8 cellular contexts compared by ENCODE assay signal in genomic region chr4:95548738-95549245, GRCh38. TPM values are rescaled to one million over a fixed set of nuclear protein-coding genes. Genes with fewer than 3 reads are reported as not detected.
DNase-seq lines count a peak whose midpoint lies in the region; ATAC-seq and TF ChIP-seq lines count a peak whose summit lies in the region.

Gene UNC5C, minus strand, starts transcription at chr4:95548973.

- no peaks in the 10 kb centered on the region; the same call in 1 of the 2 replicates for H3K9me3 ChIP-seq in AG04450 (ENCODE audit: control insufficient read depth, insufficient read depth, low read length)
- no peaks in the 10 kb centered on the region for H3K9me3 ChIP-seq in neuronal stem cell (replicated peaks in 1 of 2; ENCODE audit: control insufficient read depth in 2 of 2, insufficient read depth in 1 of 2, low read depth in 1 of 2, low read length in 2 of 2)

- CTCF ChIA-PET in AG04450 (lab: Charles Lee) (interaction anchor here (1.8 kb wide), 1 partner anchor 39 kb away, joined by 5 read pairs; no protein-coding TSS in a partner anchor), HEK293T (lab: Yijun Ruan, JAX) (interaction anchor here (0.9 kb wide), 1 partner anchor 12 kb away, joined by 3 read pairs; no protein-coding TSS in a partner anchor)

- no peak within 1 kb of the TSS for H3K4ac ChIP-seq in neuronal stem cell (ENCODE audit: low read length)

- DNase-seq in AG04450 (ENCODE audit: low read depth, low spot score) (no peak), HEK293T (ENCODE audit: extremely low spot score) (peak; percentile 65), Right ventricle myocardium superior (peak; percentile 85), neuronal stem cell (ENCODE audit: low spot score) (peak; percentile 63)

- H3K4me2 ChIP-seq in neuronal stem cell (ENCODE audit: insufficient read depth, low read length, poor library complexity, severe bottlenecking): peak within 1 kb of the TSS; percentile 93

- intact Hi-C loops in Right ventricle myocardium superior (cut with DNase I): no loop called here

- POLR2A ChIA-PET in AG04450 (lab: Yijun Ruan, JAX): no interaction called here
- POLR2A ChIA-PET in HEK293T (lab: Yijun Ruan, JAX): interaction anchor here (1.0 to 2.5 kb wide), 6 partner anchors 9 to 371 kb away, joined by 3 to 15 read pairs (median 4); no protein-coding TSS in a partner anchor

- H2BK12ac ChIP-seq in neuronal stem cell (ENCODE audit: low read length): no peak within 1 kb of the TSS

- no peak within 1 kb of the TSS for H3K27ac Mint-ChIP-seq in activated T-helper 17 cell treated with anti-CD3 and anti-CD28 coated beads, Interleukin-2, amount 50 U/mL, for 72 hours

- H3K4me1 ChIP-seq in neuronal stem cell (ENCODE audit: control insufficient read depth in 2 of 2, insufficient read depth in 1 of 2, low read depth in 1 of 2, low read length in 2 of 2): peaks cover 3 to 15% of the 10 kb centered on the region in 2 donors

- H3K79me1 ChIP-seq in neuronal stem cell (ENCODE audit: low read depth, low read length): no peaks in the 10 kb centered on the region

- H3K27ac ChIP-seq in AG04450 (ENCODE audit: low read depth, low read length): no peak within 1 kb of the TSS
- H3K27ac ChIP-seq in neuronal stem cell (replicated peaks; ENCODE audit: low read length): no peak within 1 kb of the TSS

- peak within 1 kb of the TSS; percentile 40 for H2BK15ac ChIP-seq in neuronal stem cell (ENCODE audit: low read length)

- H3K36me3 ChIP-seq in neuronal stem cell (replicated peaks in 1 of 2; ENCODE audit: control insufficient read depth in 2 of 2, insufficient read depth in 2 of 2, low read length in 2 of 2): no peaks in the 10 kb centered on the region

- no peaks in the 10 kb centered on the region for H3K9me3 Mint-ChIP-seq in activated T-helper 17 cell treated with anti-CD3 and anti-CD28 coated beads, Interleukin-2, amount 50 U/mL, for 72 hours

- H2BK5ac ChIP-seq in neuronal stem cell (ENCODE audit: low read length): no peak within 1 kb of the TSS

- peak within 1 kb of the TSS; percentile 87 for H3K9ac ChIP-seq in neuronal stem cell (ENCODE audit: low read depth, low read length, poor library complexity)

- WGBS in neuronal stem cell (ENCODE audit: extremely low coverage in 2 of 2, insufficient read length in 2 of 2, insufficient replicate concordance in 1 of 2), 2 donors: no CpG with 5 or more reads among the region's 37 CpGs

- ATAC-seq in activated T-helper 17 cell treated with anti-CD3 and anti-CD28 coated beads, Interleukin-2, amount 50 U/mL, for 72 hours (replicated peaks): peak; percentile 2
- ATAC-seq in Right ventricle myocardium superior (ENCODE audit: poor library complexity) (peak; percentile 81), GM19455 (IDR thresholded peaks at IDR 0.05; ENCODE audit: unreplicated experiment) (no peak), HG03442 (IDR thresholded peaks at IDR 0.05; ENCODE audit: unreplicated experiment) (no peak), HG03025 (IDR thresholded peaks at IDR 0.05; ENCODE audit: low FRiP score, unreplicated experiment) (no peak)

- H2AFZ ChIP-seq in neuronal stem cell (ENCODE audit: low read length): peak within 1 kb of the TSS; percentile 96

- H3K36me3 Mint-ChIP-seq in activated T-helper 17 cell treated with anti-CD3 and anti-CD28 coated beads, Interleukin-2, amount 50 U/mL, for 72 hours (ENCODE audit: low read depth): no peaks in the 10 kb centered on the region

- H3K27me3 Mint-ChIP-seq in activated T-helper 17 cell treated with anti-CD3 and anti-CD28 coated beads, Interleukin-2, amount 50 U/mL, for 72 hours: peaks cover 53% of the 10 kb centered on the region

- no peak within 1 kb of the TSS for H2BK120ac ChIP-seq in neuronal stem cell (ENCODE audit: low read depth, low read length)

- H2AK5ac ChIP-seq in neuronal stem cell (ENCODE audit: low read depth, low read length): no peak within 1 kb of the TSS

- no peak for TF ChIP-seq CTCF in AG04450 (IDR thresholded peaks at IDR 0.05; ENCODE audit: low read depth, low read length)

- peak within 1 kb of the TSS; percentile 57 for H3K4me3 Mint-ChIP-seq in activated T-helper 17 cell treated with anti-CD3 and anti-CD28 coated beads, Interleukin-2, amount 50 U/mL, for 72 hours

- peak within 1 kb of the TSS; percentile 96 for H3K18ac ChIP-seq in neuronal stem cell (ENCODE audit: low read length)

- peaks cover 42% of the 10 kb centered on the region for H3K27me3 ChIP-seq in AG04450 (ENCODE audit: control insufficient read depth, insufficient read depth, low read length)
- H3K27me3 ChIP-seq in neuronal stem cell (ENCODE audit: control insufficient read depth in 3 of 3, insufficient read depth in 3 of 3, low read depth in 1 of 3, low read length in 3 of 3): peaks cover 0 to 17% (median 0%) of the 10 kb centered on the region in 3 experiments

- H3K4me1 Mint-ChIP-seq in activated T-helper 17 cell treated with anti-CD3 and anti-CD28 coated beads, Interleukin-2, amount 50 U/mL, for 72 hours: no peaks in the 10 kb centered on the region

- peak within 1 kb of the TSS; percentile 63 for H3K4me3 ChIP-seq in AG04450 (ENCODE audit: low read depth, low read length)
- H3K4me3 ChIP-seq in neuronal stem cell (ENCODE audit: low read length in 2 of 2): peak within 1 kb of the TSS; percentile 74 to 90

- no peak within 1 kb of the TSS for H3K14ac ChIP-seq in neuronal stem cell (ENCODE audit: low read length)

- peak within 1 kb of the TSS; percentile 31 for H3K23ac ChIP-seq in neuronal stem cell (ENCODE audit: low read depth, low read length, poor library complexity)

- H4K91ac ChIP-seq in neuronal stem cell (ENCODE audit: low read depth, low read length, poor library complexity): no peak within 1 kb of the TSS

- H4K8ac ChIP-seq in neuronal stem cell (ENCODE audit: low read depth, low read length): no peak within 1 kb of the TSS

TF ChIP-seq in HEK293T, 16 proteins besides CTCF, POLR2A, EP300 and RAD21:
- TF ChIP-seq FOXK2 (IDR thresholded peaks at IDR 0.05): no peak
- no peak for TF ChIP-seq PKNOX1 (IDR thresholded peaks at IDR 0.05)
- no peak for TF ChIP-seq SP1 (IDR thresholded peaks at IDR 0.05)
- no peak for TF ChIP-seq HDGF (IDR thresholded peaks at IDR 0.05; ENCODE audit: borderline replicate concordance)
- no peak for TF ChIP-seq L3MBTL2 (conservative IDR thresholded peaks at IDR 0.05)
- TF ChIP-seq ARNT (IDR thresholded peaks at IDR 0.05): no peak

RNA-seq across cellular contexts. Expression of gene UNC5C, which starts in this region (rescaled TPM):
- polyA plus RNA-seq in AG04450 (2011; rRNA removed): 0.07 TPM in 2 replicates
- polyA minus RNA-seq in AG04450 (2011; rRNA and poly(A)+ RNA removed): 0.14 and 0.56 TPM in 2 replicates
- total RNA-seq in activated T-helper 17 cell treated with anti-CD3 and anti-CD28 coated beads, Interleukin-2, amount 50 U/mL, for 72 hours: under 1 TPM in 1 of 2 donors, not detected in 1; 0.13 TPM
- total RNA-seq in Right ventricle myocardium superior: 2.0 TPM
- polyA plus RNA-seq in neuronal stem cell (2013, experiment 1 of 2): 1.3 TPM
- 1.4 TPM for polyA plus RNA-seq in neuronal stem cell (2013, experiment 2 of 2)

Comparison
In these comparisons a context has a peak if more than half of its experiments do, and no peak if none do; other contexts are left out.
1. Peak in ATAC-seq in activated T-helper 17 cell treated with anti-CD3 and anti-CD28 coated beads, Interleukin-2, amount 50 U/mL, for 72 hours; RNA of the gene not detected or under 1 TPM.